ENCODE assay signal across 24 cellular contexts in genomic region chr18:78740876-78741275, GRCh38.
"Had no signal": no experiment of that assay in that cellular context is flagged by ENCODE, and none has a peak within 500 bp of the region (broad histone marks: within the 10 kb centered on the region; RNA-seq: fewer than 3 reads in every experiment).

No MANE protein-coding gene starts in this region.

- H3K4me1 ChIP-seq: esophagus squamous epithelium, left lung, pancreas, sigmoid colon, transverse colon, upper lobe of right lung, uterus had no signal

- ATAC-seq: left lung; naive thymus-derived CD8-positive, alpha-beta T cell; pancreas; stimulated activated memory B cell treated with anti-CD40 and anti-IgM and Interleukin-4, amounts not matched to agents 10 μg/mL and 1 μg/mL and 100 μg/mL, for 72 hours; stimulated activated naive CD8-positive, alpha-beta T cell treated with anti-CD3 and anti-CD28 coated beads, Interleukin-15, Interleukin-2, amounts not matched to agents 100 U/mL and 50 U/mL, for 24 hours had no signal

- H3K27me3 Mint-ChIP-seq: stimulated activated memory B cell treated with anti-CD40 and anti-IgM and Interleukin-4, amounts not matched to agents 10 μg/mL and 1 μg/mL and 100 μg/mL, for 72 hours had no signal

- H3K9me3 Mint-ChIP-seq: immature natural killer cell had no signal

- H3K27me3 ChIP-seq: neutrophil, pancreas, transverse colon, upper lobe of right lung, uterus had no signal

- H3K27ac Mint-ChIP-seq: immature natural killer cell; stimulated activated memory B cell treated with anti-CD40 and anti-IgM and Interleukin-4, amounts not matched to agents 10 μg/mL and 1 μg/mL and 100 μg/mL, for 72 hours had no signal

- H3K4me1 Mint-ChIP-seq: stimulated activated memory B cell treated with anti-CD40 and anti-IgM and Interleukin-4, amounts not matched to agents 10 μg/mL and 1 μg/mL and 100 μg/mL, for 72 hours had no signal

- H3K27ac ChIP-seq: coronary artery, esophagus squamous epithelium, left lung, neutrophil, pancreas, sigmoid colon, thoracic aorta, transverse colon, upper lobe of right lung, uterus had no signal

- H3K4me3 ChIP-seq: coronary artery, esophagus squamous epithelium, left lung, pancreas, sigmoid colon, thoracic aorta, transverse colon, upper lobe of right lung, uterus had no signal

- H3K36me3 Mint-ChIP-seq: immature natural killer cell; naive thymus-derived CD8-positive, alpha-beta T cell; stimulated activated memory B cell treated with anti-CD40 and anti-IgM and Interleukin-4, amounts not matched to agents 10 μg/mL and 1 μg/mL and 100 μg/mL, for 72 hours had no signal

- H3K4me3 Mint-ChIP-seq: immature natural killer cell; naive thymus-derived CD8-positive, alpha-beta T cell; stimulated activated memory B cell treated with anti-CD40 and anti-IgM and Interleukin-4, amounts not matched to agents 10 μg/mL and 1 μg/mL and 100 μg/mL, for 72 hours had no signal

- H3K36me3 ChIP-seq: esophagus squamous epithelium, left lung, neutrophil, pancreas, sigmoid colon, thoracic aorta, transverse colon, upper lobe of right lung, uterus had no signal

- DNase-seq: dermis blood vessel endothelial cell; effector memory CD4-positive, alpha-beta T cell; erythroblast; esophagus squamous epithelium; foreskin melanocyte; hypothalamus; immature natural killer cell; left lung; mammary epithelial cell; mesendoderm; naive thymus-derived CD8-positive, alpha-beta T cell; retina; sigmoid colon; stimulated activated CD4-positive, alpha-beta T cell treated with anti-CD3 and anti-CD28 coated beads, Interleukin-4, amount 100 ng/mL, for 4 hours; stimulated activated naive CD8-positive, alpha-beta T cell treated with anti-CD3 and anti-CD28 coated beads, Interleukin-15, Interleukin-2, amounts not matched to agents 100 U/mL and 50 U/mL, for 24 hours; substantia nigra; transverse colon; upper lobe of right lung had no signal

- H3K9me3 ChIP-seq: esophagus squamous epithelium, left lung, neutrophil, pancreas, sigmoid colon, thoracic aorta, transverse colon, upper lobe of right lung, uterus had no signal
